In the genomic region with DNA sequence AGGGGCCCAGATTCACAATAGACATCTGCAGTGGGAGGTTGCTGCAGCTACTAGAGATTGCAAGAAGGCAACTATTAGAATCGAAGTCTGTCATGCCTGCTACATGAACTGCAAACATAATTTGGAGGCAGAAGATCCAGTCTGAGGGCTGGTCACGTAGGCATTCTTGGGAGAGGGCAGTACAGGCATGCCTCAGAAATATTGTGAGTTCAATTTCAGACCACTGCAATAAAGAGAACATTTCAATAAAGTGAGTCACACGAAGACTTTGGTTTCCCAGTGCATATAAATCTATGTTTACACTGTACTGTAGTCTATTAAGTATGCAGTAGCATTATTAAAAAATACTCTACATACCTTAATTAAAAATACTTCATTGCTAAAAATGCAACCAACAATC, we compare ENCODE assay signal across 24 cellular contexts.
DNase-seq lines count a peak whose midpoint lies in the region; ATAC-seq and TF ChIP-seq lines count a peak whose summit lies in the region.
"Had no signal": no experiment of that assay in that cellular context is flagged by ENCODE, and none has a peak within 500 bp of the region (broad histone marks: within the 10 kb centered on the region; RNA-seq: fewer than 3 reads in every experiment).

No MANE protein-coding gene starts in this region.

- H3K79me2 ChIP-seq in SK-N-SH (ENCODE audit: insufficient read depth), result no peaks in the 10 kb centered on the region

- H3K23ac ChIP-seq in mesenchymal stem cell (ENCODE audit: low read length in 2 of 2), result no peak overlapping the region

- peaks cover 0 to 28% (median 9%) of the 10 kb centered on the region in 9 donors for H3K9me3 Mint-ChIP-seq in naive thymus-derived CD8-positive, alpha-beta T cell
- H3K9me3 Mint-ChIP-seq: dendritic cell treated with granulocyte-macrophage colony-stimulating factor and Interleukin-4, amounts not matched to agents 40 ng/mL and 50 ng/mL, for 4 days had no signal

- CTCF ChIA-PET in SK-N-SH (lab: Yijun Ruan, JAX), result no interaction called here

- H4K20me1 ChIP-seq in SK-N-SH (ENCODE audit: insufficient read depth), result no peaks in the 10 kb centered on the region

- H3K9ac ChIP-seq in mesenchymal stem cell (ENCODE audit: low read length), result no peak overlapping the region
- no peak overlapping the region for H3K9ac ChIP-seq in SK-N-SH

- no peak overlapping the region for H3K4me3 Mint-ChIP-seq in naive thymus-derived CD8-positive, alpha-beta T cell
- H3K4me3 Mint-ChIP-seq: activated naive CD4-positive, alpha-beta T cell treated with anti-CD3 and anti-CD28 coated beads, Interleukin-2, amount 10 ng/mL, durations not matched to agents 7 days and 5 days; activated T-cell treated with anti-CD3 and anti-CD28 coated beads, Interleukin-2, amount 50 U/mL, for 72 hours; CD4-positive, CD25-positive, alpha-beta regulatory T cell; dendritic cell treated with granulocyte-macrophage colony-stimulating factor and Interleukin-4, amounts not matched to agents 40 ng/mL and 50 ng/mL, for 4 days; nephron had no signal

- H3K18ac ChIP-seq in mesenchymal stem cell (ENCODE audit: low read depth in 1 of 2, low read length in 2 of 2), result peak overlapping the region in 1 of 2 experiments; percentile 19

- H3K4me1 ChIP-seq in mesenchymal stem cell (ENCODE audit: control insufficient read depth, insufficient read depth, low read depth, low read length), result peaks cover 2% of the 10 kb centered on the region
- no peaks in the 10 kb centered on the region for H3K4me1 ChIP-seq in SK-N-SH (ENCODE audit: control insufficient read depth in 1 of 2, insufficient read depth in 2 of 2, low read depth in 1 of 2, low read length in 1 of 2)
- H3K4me1 ChIP-seq: sigmoid colon, suprapubic skin had no signal

- no peak overlapping the region for H3K14ac ChIP-seq in mesenchymal stem cell (ENCODE audit: low read length in 2 of 2)

- H3K9me3 ChIP-seq in mesenchymal stem cell (ENCODE audit: control insufficient read depth, low read length) (no peaks in the 10 kb centered on the region), SK-N-SH (no peaks in the 10 kb centered on the region)
- H3K9me3 ChIP-seq: sigmoid colon had no signal

- no peak overlapping the region for H2BK5ac ChIP-seq in mesenchymal stem cell (ENCODE audit: low read depth, low read length, poor library complexity, severe bottlenecking)

- H3F3A ChIP-seq in SK-N-SH (replicated peaks; ENCODE audit: insufficient read depth), result no peaks in the 10 kb centered on the region

- H2BK15ac ChIP-seq in mesenchymal stem cell (ENCODE audit: low read depth, poor library complexity, severe bottlenecking), result no peak overlapping the region

- no peaks in the 10 kb centered on the region for H3K27me3 Mint-ChIP-seq in naive thymus-derived CD8-positive, alpha-beta T cell
- H3K27me3 Mint-ChIP-seq: activated naive CD4-positive, alpha-beta T cell treated with anti-CD3 and anti-CD28 coated beads, Interleukin-2, amount 10 ng/mL, durations not matched to agents 7 days and 5 days; CD4-positive, CD25-positive, alpha-beta regulatory T cell; dendritic cell treated with granulocyte-macrophage colony-stimulating factor and Interleukin-4, amounts not matched to agents 40 ng/mL and 50 ng/mL, for 4 days had no signal

- H3K9me2 ChIP-seq in SK-N-SH, result no peaks in the 10 kb centered on the region

- H4K8ac ChIP-seq in mesenchymal stem cell (ENCODE audit: low read length), result peak overlapping the region; percentile 2

- H3K79me1 ChIP-seq in mesenchymal stem cell (replicated peaks; ENCODE audit: low read length, poor library complexity, severe bottlenecking), result no peaks in the 10 kb centered on the region

- H3K4ac ChIP-seq in mesenchymal stem cell (ENCODE audit: low read depth in 1 of 2, low read length in 2 of 2), result no peak overlapping the region

- H3K4me2 ChIP-seq in mesenchymal stem cell (ENCODE audit: low read length, poor library complexity, severe bottlenecking), result no peak overlapping the region
- H3K4me2 ChIP-seq in SK-N-SH, result no peak overlapping the region; the same call in 1 of the 2 replicates

- no peak for ATAC-seq in naive thymus-derived CD8-positive, alpha-beta T cell
- ATAC-seq in HG02981 (IDR thresholded peaks at IDR 0.05; ENCODE audit: unreplicated experiment), result no peak
- ATAC-seq: activated T-cell treated with anti-CD3 and anti-CD28 coated beads, Interleukin-2, amount 50 U/mL, for 72 hours; GM12878; left cardiac atrium had no signal

- H3K4me1 Mint-ChIP-seq in naive thymus-derived CD8-positive, alpha-beta T cell, result no peaks in the 10 kb centered on the region
- H3K4me1 Mint-ChIP-seq: activated naive CD4-positive, alpha-beta T cell treated with anti-CD3 and anti-CD28 coated beads, Interleukin-2, amount 10 ng/mL, durations not matched to agents 7 days and 5 days; CD4-positive, CD25-positive, alpha-beta regulatory T cell; nephron had no signal

- no peaks in the 10 kb centered on the region for H3K36me3 ChIP-seq in brain microvascular endothelial cell (replicated peaks)
- H3K36me3 ChIP-seq in mesenchymal stem cell (ENCODE audit: control insufficient read depth in 1 of 2, insufficient read depth in 2 of 2, low read depth in 1 of 2, low read length in 2 of 2), result no peaks in the 10 kb centered on the region
- H3K36me3 ChIP-seq in SK-N-SH (replicated peaks in 1 of 2; ENCODE audit: control insufficient read depth in 1 of 2, insufficient read depth in 2 of 2, low read length in 1 of 2), result no peaks in the 10 kb centered on the region
- H3K36me3 ChIP-seq: sigmoid colon, suprapubic skin had no signal

- H2AK5ac ChIP-seq in mesenchymal stem cell (ENCODE audit: low read length, severe bottlenecking), result no peak overlapping the region

- TF ChIP-seq EP300 in SK-N-SH (IDR thresholded peaks at IDR 0.05; ENCODE audit: borderline replicate concordance in 1 of 2, low read depth in 1 of 2, low read length in 1 of 2), result no peak

- H3K27ac ChIP-seq in brain microvascular endothelial cell (no peak overlapping the region), mesenchymal stem cell (ENCODE audit: low read length, poor library complexity, severe bottlenecking) (no peak overlapping the region), SK-N-SH (ENCODE audit: low read depth in 2 of 2, low read length in 1 of 2) (no peak overlapping the region)
- H3K27ac ChIP-seq: sigmoid colon, suprapubic skin had no signal

- no peak for TF ChIP-seq CTCF in brain microvascular endothelial cell (IDR thresholded peaks at IDR 0.05; ENCODE audit: low read depth, low read length, missing control alignments)
- TF ChIP-seq CTCF in SK-N-SH (IDR thresholded peaks at IDR 0.05), result no peak

- WGBS in mesenchymal stem cell, result 66% methylated on average over 3 of the region's 3 CpGs
- 10% methylated on average over 3 of the region's 3 CpGs for WGBS in SK-N-SH (ENCODE audit: low lambda C conversion rate)

- DNase-seq in EH (ENCODE audit: low read depth) (peak; percentile 97), M059J (ENCODE audit: low read depth) (peak; percentile 80), brain microvascular endothelial cell (peak; percentile 66), mesenchymal stem cell (peak; percentile 12), SK-N-SH (no peak), hepatic stellate cell (ENCODE audit: low spot score) (no peak)
- no peak for DNase-seq in naive thymus-derived CD8-positive, alpha-beta T cell
- DNase-seq: ACHN; activated naive CD4-positive, alpha-beta T cell treated with anti-CD3 and anti-CD28 coated beads, Interleukin-2, amount 10 ng/mL, durations not matched to agents 7 days and 5 days; activated T-cell treated with anti-CD3 and anti-CD28 coated beads, Interleukin-2, amount 50 U/mL, for 72 hours; CD4-positive, CD25-positive, alpha-beta regulatory T cell; DMS 273 treated with DMSO at 0.1 percent for 48 hours; GDM1; KG1; left cardiac atrium; NCI-H1092 treated with DMSO at 0.1 percent for 48 hours; NCI-H2081; sigmoid colon; SW 1271 had no signal

- in situ Hi-C loops in brain microvascular endothelial cell (cut with HindIII; ENCODE audit: low pct_ligation_motif_present, low sequenced_read_pairs), result no loop called here

- H2BK12ac ChIP-seq in mesenchymal stem cell (ENCODE audit: low read length in 2 of 2), result no peak overlapping the region

- H2AFZ ChIP-seq in mesenchymal stem cell (ENCODE audit: low read depth, low read length) (no peak overlapping the region), SK-N-SH (ENCODE audit: low read depth) (no peak overlapping the region)

- H3K4me3 ChIP-seq in brain microvascular endothelial cell (ENCODE audit: low read depth, low read length) (no peak overlapping the region), mesenchymal stem cell (ENCODE audit: insufficient read depth in 1 of 2, low read depth in 1 of 2, low read length in 2 of 2) (no peak overlapping the region), SK-N-SH (ENCODE audit: low read depth in 2 of 2, low read length in 1 of 2) (no peak overlapping the region)
- H3K4me3 ChIP-seq: GM12878, sigmoid colon, suprapubic skin had no signal

- no peak overlapping the region for H2BK120ac ChIP-seq in mesenchymal stem cell (ENCODE audit: low read depth, low read length)

- H4K91ac ChIP-seq in mesenchymal stem cell (ENCODE audit: low read length), result no peak overlapping the region

- POLR2A ChIA-PET in naive thymus-derived CD8-positive, alpha-beta T cell (lab: Charles Lee), result no interaction called here
- POLR2A ChIA-PET in SK-N-SH (lab: Yijun Ruan, JAX), result no interaction called here

- H3K27ac Mint-ChIP-seq in naive thymus-derived CD8-positive, alpha-beta T cell, result no peak overlapping the region
- H3K27ac Mint-ChIP-seq: activated naive CD4-positive, alpha-beta T cell treated with anti-CD3 and anti-CD28 coated beads, Interleukin-2, amount 10 ng/mL, durations not matched to agents 7 days and 5 days; activated T-cell treated with anti-CD3 and anti-CD28 coated beads, Interleukin-2, amount 50 U/mL, for 72 hours; CD4-positive, CD25-positive, alpha-beta regulatory T cell; dendritic cell treated with granulocyte-macrophage colony-stimulating factor and Interleukin-4, amounts not matched to agents 40 ng/mL and 50 ng/mL, for 4 days; nephron had no signal

- H3K27me3 ChIP-seq in brain microvascular endothelial cell (replicated peaks), result no peaks in the 10 kb centered on the region
- H3K27me3 ChIP-seq in mesenchymal stem cell (ENCODE audit: control insufficient read depth in 1 of 2, insufficient read depth in 1 of 2, low read length in 2 of 2), result no peaks in the 10 kb centered on the region
- no peaks in the 10 kb centered on the region for H3K27me3 ChIP-seq in SK-N-SH (ENCODE audit: insufficient read depth)
- H3K27me3 ChIP-seq: sigmoid colon, suprapubic skin had no signal

- H3K36me3 Mint-ChIP-seq in naive thymus-derived CD8-positive, alpha-beta T cell, result no peaks in the 10 kb centered on the region
- H3K36me3 Mint-ChIP-seq: activated naive CD4-positive, alpha-beta T cell treated with anti-CD3 and anti-CD28 coated beads, Interleukin-2, amount 10 ng/mL, durations not matched to agents 7 days and 5 days; CD4-positive, CD25-positive, alpha-beta regulatory T cell had no signal

- TF ChIP-seq RAD21 in SK-N-SH (IDR thresholded peaks at IDR 0.05; ENCODE audit: low read length), result no peak

TF ChIP-seq in SK-N-SH, 30 proteins besides CTCF, POLR2A, EP300 and RAD21 (continues in another document):
- no peak for TF ChIP-seq FOXM1 (IDR thresholded peaks at IDR 0.05; ENCODE audit: low read depth)

Comparison
In these comparisons a context has a peak if more than half of its experiments do, and no peak if none do; other contexts are left out.
1. DNase-seq: peak in EH (single experiment), M059J (single experiment), brain microvascular endothelial cell (single experiment) and mesenchymal stem cell (single experiment); none in naive thymus-derived CD8-positive, alpha-beta T cell (0 of 10), SK-N-SH (single experiment) and hepatic stellate cell (single experiment).